In genomic region chr19:39264306-39265290, GRCh38 we compare ENCODE assay signal across 1 cellular context.
TF ChIP-seq lines count a peak whose summit lies in the region.

No MANE protein-coding gene starts in this region.

TF ChIP-seq in H1, 55 proteins besides CTCF, POLR2A, EP300 and RAD21:
- TF ChIP-seq MAX (IDR thresholded peaks at IDR 0.05) (peak; percentile 97), CHD1 (IDR thresholded peaks at IDR 0.05; ENCODE audit: low read depth, low read length) (no peak), KDM4A (IDR thresholded peaks at IDR 0.05; ENCODE audit: low read depth, low read length, severe bottlenecking) (peak; percentile 64), GTF2F1 (IDR thresholded peaks at IDR 0.05; ENCODE audit: borderline replicate concordance, low read depth, low read length) (no peak), ATF3 (IDR thresholded peaks at IDR 0.05; ENCODE audit: insufficient read depth, low read depth, low read length) (no peak), RBBP5 (IDR thresholded peaks at IDR 0.05; ENCODE audit: borderline replicate concordance, low read depth, low read length) (0 out of 2 replicates have a peak, but pooled peaks have one; percentile 45), SUZ12 (IDR thresholded peaks at IDR 0.05; ENCODE audit: low read length) (peak; percentile 97), SP4 (IDR thresholded peaks at IDR 0.05; ENCODE audit: low read length) (no peak), RFX5 (IDR thresholded peaks at IDR 0.05; ENCODE audit: borderline replicate concordance, low read depth, low read length) (no peak), POU5F1 (IDR thresholded peaks at IDR 0.05; ENCODE audit: low read depth, low read length) (no peak), EZH2 (IDR thresholded peaks at IDR 0.05; ENCODE audit: low read depth, low read length, severe bottlenecking) (peak; percentile 95), GABPA (IDR thresholded peaks at IDR 0.05; ENCODE audit: borderline replicate concordance, insufficient read depth, low read length) (peak; percentile 16; the same call in 1 of the 2 replicates), PHF8 (conservative IDR thresholded peaks at IDR 0.05; ENCODE audit: low read depth, low read length) (no peak), ASH2L (IDR thresholded peaks at IDR 0.05; ENCODE audit: low read length) (no peak), E2F6 (IDR thresholded peaks at IDR 0.05) (peak; percentile 89)
TF ChIP-seq in H1: peak in this region for 7.
